In genomic region chr17:45750779-45751440, GRCh38 we compare ENCODE assay signal across 35 cellular contexts. TPM values are rescaled to one million over a fixed set of nuclear protein-coding genes. Genes with fewer than 3 reads are reported as not detected.
"Had no signal": no experiment of that assay in that cellular context is flagged by ENCODE, and none has a peak within 500 bp of the region (broad histone marks: within the 10 kb centered on the region; RNA-seq: fewer than 3 reads in every experiment).

No MANE protein-coding gene starts in this region.

- ATAC-seq: activated CD8-positive, alpha-beta T cell treated with anti-CD3 and anti-CD28 coated beads for 36 hours; activated naive CD4-positive, alpha-beta T cell treated with anti-CD3 and anti-CD28 coated beads, Interleukin-2, amount 50 U/mL, for 72 hours; activated T-cell treated with anti-CD3 and anti-CD28 coated beads, Interleukin-2, amount 50 U/mL, for 4 hours; activated T-cell treated with anti-CD3 and anti-CD28 coated beads, Interleukin-2, amount 50 U/mL, for 72 hours; activated T-helper 17 cell treated with anti-CD3 and anti-CD28 coated beads, Interleukin-2, amount 50 U/mL, for 72 hours; body of pancreas had no signal

- H3K4me1 ChIP-seq: adrenal gland, breast epithelium had no signal

- H3K4me3 ChIP-seq: adrenal gland, body of pancreas, breast epithelium had no signal

- H3K9me3 ChIP-seq: adrenal gland, body of pancreas, breast epithelium had no signal

- DNase-seq: activated B cell treated with CpG ODN at 0.5 μM for 24 hours; activated CD4-positive, alpha-beta memory T cell treated with anti-CD3 and anti-CD28 coated beads for 36 hours; activated CD4-positive, alpha-beta T cell treated with anti-CD3 and anti-CD28 coated beads for 4 hours; activated CD4-positive, alpha-beta T cell treated with anti-CD3 and anti-CD28 coated beads, Interleukin-2, amount 10 ng/mL, durations not matched to agents 24 days and 14 days; activated CD4-positive, alpha-beta T cell treated with anti-CD3 and anti-CD28 coated beads, Interleukin-2, amount 50 U/mL, for 1 hour; activated CD4-positive, alpha-beta T cell treated with anti-CD3 and anti-CD28 coated beads, Interleukin-2, amount 50 U/mL, for 4 hours; activated CD4-positive, CD25-positive, alpha-beta regulatory T cell treated with anti-CD3 and anti-CD28 coated beads, Interleukin-2, amount 50 U/mL, for 72 hours; activated CD8-positive, alpha-beta memory T cell treated with anti-CD3 and anti-CD28 coated beads, Interleukin-2, amount 50 U/mL, for 4 hours; activated CD8-positive, alpha-beta T cell treated with anti-CD3 and anti-CD28 coated beads for 36 hours; activated effector memory CD4-positive, alpha-beta T cell treated with anti-CD3 and anti-CD28 coated beads, Interleukin-2, amount 50 U/mL, for 16 hours; activated gamma-delta T cell treated with Interleukin-2 at 50 U/mL for 16 hours; activated naive CD4-positive, alpha-beta T cell; activated naive CD4-positive, alpha-beta T cell treated with anti-CD3 and anti-CD28 coated beads for 36 hours; activated naive CD4-positive, alpha-beta T cell treated with anti-CD3 and anti-CD28 coated beads, Interleukin-2, amount 50 U/mL, for 16 hours; activated naive CD8-positive, alpha-beta T cell treated with anti-CD3 and anti-CD28 coated beads for 36 hours; activated T-cell treated with anti-CD3 and anti-CD28 coated beads for 4 hours; activated T-cell treated with anti-CD3 and anti-CD28 coated beads, Interleukin-2, amount 50 U/mL, for 1 hour; activated T-cell treated with anti-CD3 and anti-CD28 coated beads, Interleukin-2, amount 50 U/mL, for 4 hours; activated T-cell treated with anti-CD3 and anti-CD28 coated beads, Interleukin-2, amount 50 U/mL, for 72 hours; adrenal gland; amniotic stem cell; aorta; body of pancreas; brain microvascular endothelial cell; caudate nucleus; SW 1271; T-helper 1 cell; T-helper 2 cell; T-helper 9 cell had no signal

- H3K27ac ChIP-seq: adrenal gland, body of pancreas, brain microvascular endothelial cell, breast epithelium, VCaP had no signal

- H3K36me3 ChIP-seq: adrenal gland, brain microvascular endothelial cell, breast epithelium had no signal

- H3K27me3 ChIP-seq: body of pancreas, brain microvascular endothelial cell had no signal

RNA-seq across cellular contexts. Expression of gene CRHR1, which starts 33.2 kb away (rescaled TPM):
- total RNA-seq: activated B cell treated with CpG ODN at 0.5 μM for 24 hours; activated CD4-positive, alpha-beta memory T cell treated with anti-CD3 and anti-CD28 coated beads for 36 hours; activated CD4-positive, alpha-beta T cell treated with anti-CD3 and anti-CD28 coated beads, Interleukin-2, amount 10 ng/mL, durations not matched to agents 24 days and 14 days; activated CD8-positive, alpha-beta memory T cell treated with anti-CD3 and anti-CD28 coated beads for 36 hours; activated CD8-positive, alpha-beta T cell treated with anti-CD3 and anti-CD28 coated beads for 36 hours; activated naive CD4-positive, alpha-beta T cell treated with anti-CD3 and anti-CD28 coated beads for 36 hours; activated naive CD8-positive, alpha-beta T cell treated with anti-CD3 and anti-CD28 coated beads for 36 hours; activated T-cell treated with anti-CD3 and anti-CD28 coated beads, Interleukin-2, amount 50 U/mL, for 4 hours; activated T-cell treated with anti-CD3 and anti-CD28 coated beads, Interleukin-2, amount 50 U/mL, for 72 hours; activated T-helper 1 cell treated with anti-CD3 and anti-CD28 coated beads, Interleukin-12 subunit alpha, Interleukin-12 subunit beta, Interleukin-2, Interleukin-4 antibody, amounts not matched to agents 30 ng/mL and 10 ng/mL and 1 ng/mL, durations not matched to agents 14 hours and 24 hours and 36 hours; aorta; body of pancreas had no signal
- polyA plus RNA-seq: adrenal gland, aorta had no signal
